ENCODE assay signal across 11 cellular contexts in the genomic region with DNA sequence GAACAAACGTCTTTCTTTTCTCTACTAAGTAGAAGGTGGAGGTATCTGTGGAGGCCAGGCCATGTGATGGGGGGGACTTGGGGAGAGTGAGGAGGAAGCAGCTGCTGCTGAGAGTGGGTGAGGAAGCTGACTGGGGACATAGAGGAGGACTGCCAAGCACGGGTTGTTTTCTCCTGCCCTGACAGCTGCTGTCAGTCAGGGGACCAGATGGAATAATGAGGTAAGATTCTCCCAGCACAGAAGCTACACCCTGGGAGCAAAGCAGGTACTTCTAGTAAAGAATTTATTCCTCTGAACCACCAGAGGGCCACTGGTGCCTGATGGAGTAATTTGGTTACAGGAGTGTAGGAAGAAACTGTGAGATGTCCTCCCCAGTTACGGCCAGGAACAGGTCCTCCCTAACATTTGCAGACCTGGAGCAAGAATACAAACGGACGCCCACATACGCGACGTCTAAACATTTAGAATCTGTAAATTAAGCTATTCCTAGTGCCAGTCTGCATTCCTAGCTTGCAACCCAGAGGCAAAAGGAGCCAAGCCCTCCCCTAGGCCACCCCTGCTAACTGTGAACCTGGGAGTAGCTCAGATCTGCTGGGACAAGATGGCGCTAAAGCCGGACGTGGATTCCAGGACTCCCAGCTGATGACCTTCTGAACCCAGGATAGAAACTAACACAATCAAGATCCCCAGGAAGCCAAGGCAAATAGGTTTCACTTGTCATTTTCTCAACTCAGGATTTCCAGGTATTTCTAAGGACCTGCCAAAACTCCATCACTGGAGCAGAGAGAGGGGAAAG. TPM values are rescaled to one million over a fixed set of nuclear protein-coding genes. Genes with fewer than 3 reads are reported as not detected.
DNase-seq lines count a peak whose midpoint lies in the region; ATAC-seq, FAIRE-seq and TF ChIP-seq lines count a peak whose summit lies in the region.
"Had no signal": no experiment of that assay in that cellular context is flagged by ENCODE, and none has a peak within 500 bp of the region (broad histone marks: within the 10 kb centered on the region; RNA-seq: fewer than 3 reads in every experiment).

No MANE protein-coding gene starts in this region.

- peak; percentile 43; the same call in 1 of the 2 replicates for TF ChIP-seq RAD21 in GM12878 (IDR thresholded peaks at IDR 0.05; ENCODE audit: insufficient read depth, low read depth, low read length)

- in situ Hi-C loops in GM12878 (cut with MboI), result no loop called here

- H3K4me2 ChIP-seq in Karpas-422 (ENCODE audit: low read depth, low read length, poor library complexity, severe bottlenecking) (no peak overlapping the region), GM12878 (ENCODE audit: control insufficient read depth, insufficient read depth) (no peak overlapping the region)

- H3K27me3 ChIP-seq in Karpas-422 (ENCODE audit: low read length) (no peaks in the 10 kb centered on the region), GM12878 (replicated peaks in 1 of 2; ENCODE audit: control insufficient read depth in 2 of 2, insufficient read depth in 2 of 2, low read length in 1 of 2) (no peaks in the 10 kb centered on the region)
- H3K27me3 ChIP-seq: pancreas had no signal

- H3K4me3 Mint-ChIP-seq in activated naive CD8-positive, alpha-beta T cell, result no peak overlapping the region
- no peak overlapping the region for H3K4me3 Mint-ChIP-seq in activated naive CD8-positive, alpha-beta T cell treated with anti-CD3 and anti-CD28 coated beads for 36 hours
- H3K4me3 Mint-ChIP-seq in progenitor cell of endocrine pancreas (ENCODE audit: low read depth), result no peak overlapping the region
- H3K4me3 Mint-ChIP-seq in activated T-cell treated with anti-CD3 and anti-CD28 coated beads, Interleukin-2, amount 50 U/mL, for 4 hours, result no peak overlapping the region

- H3K9me3 Mint-ChIP-seq in activated naive CD8-positive, alpha-beta T cell (ENCODE audit: low read depth), result no peaks in the 10 kb centered on the region
- peaks cover 4% of the 10 kb centered on the region for H3K9me3 Mint-ChIP-seq in activated naive CD8-positive, alpha-beta T cell treated with anti-CD3 and anti-CD28 coated beads for 36 hours
- H3K9me3 Mint-ChIP-seq in progenitor cell of endocrine pancreas (ENCODE audit: low read depth), result peaks cover 7% of the 10 kb centered on the region
- H3K9me3 Mint-ChIP-seq in activated T-cell treated with anti-CD3 and anti-CD28 coated beads, Interleukin-2, amount 50 U/mL, for 4 hours, result no peaks in the 10 kb centered on the region

- H3K9me2 ChIP-seq in Karpas-422 (replicated peaks; ENCODE audit: insufficient read depth, low read length), result no peaks in the 10 kb centered on the region

- peaks cover 62% of the 10 kb centered on the region for H3K4me1 Mint-ChIP-seq in activated naive CD8-positive, alpha-beta T cell (ENCODE audit: low read depth)
- peaks cover 54% of the 10 kb centered on the region for H3K4me1 Mint-ChIP-seq in activated naive CD8-positive, alpha-beta T cell treated with anti-CD3 and anti-CD28 coated beads for 36 hours
- peaks cover 24% of the 10 kb centered on the region for H3K4me1 Mint-ChIP-seq in progenitor cell of endocrine pancreas (ENCODE audit: low read depth)
- H3K4me1 Mint-ChIP-seq in activated T-cell treated with anti-CD3 and anti-CD28 coated beads, Interleukin-2, amount 50 U/mL, for 4 hours (ENCODE audit: low read depth), result peaks cover 50% of the 10 kb centered on the region

- ATAC-seq in GM12878, result no peak
- ATAC-seq in activated T-cell treated with anti-CD3 and anti-CD28 coated beads, Interleukin-2, amount 50 U/mL, for 4 hours, result no peak
- ATAC-seq in GM18505 (IDR thresholded peaks at IDR 0.05; ENCODE audit: unreplicated experiment), result no peak
- ATAC-seq: pancreas had no signal

- no peak overlapping the region for H2AFZ ChIP-seq in Karpas-422 (ENCODE audit: low read length)
- peak overlapping the region; percentile 32 for H2AFZ ChIP-seq in GM12878 (ENCODE audit: control insufficient read depth, low read depth, low read length)

- H3K4me3 ChIP-seq in Karpas-422 (ENCODE audit: low read length), result no peak overlapping the region
- H3K4me3 ChIP-seq in GM12878, result no peak overlapping the region
- H3K4me3 ChIP-seq: pancreas had no signal

- H4K20me1 ChIP-seq in Karpas-422 (ENCODE audit: insufficient read depth, low read depth, low read length) (no peaks in the 10 kb centered on the region), GM12878 (ENCODE audit: control insufficient read depth, insufficient read depth) (no peaks in the 10 kb centered on the region)

- H3K79me2 ChIP-seq in Karpas-422 (ENCODE audit: low read length) (no peaks in the 10 kb centered on the region), GM12878 (ENCODE audit: control insufficient read depth, insufficient read depth, low read length) (no peaks in the 10 kb centered on the region)

- H3K27me3 Mint-ChIP-seq in activated naive CD8-positive, alpha-beta T cell, result no peaks in the 10 kb centered on the region
- H3K27me3 Mint-ChIP-seq in activated naive CD8-positive, alpha-beta T cell treated with anti-CD3 and anti-CD28 coated beads for 36 hours, result no peaks in the 10 kb centered on the region
- H3K27me3 Mint-ChIP-seq in progenitor cell of endocrine pancreas, result peaks cover 4% of the 10 kb centered on the region
- H3K27me3 Mint-ChIP-seq in activated T-cell treated with anti-CD3 and anti-CD28 coated beads, Interleukin-2, amount 50 U/mL, for 4 hours (ENCODE audit: low read depth), result no peaks in the 10 kb centered on the region

- DNase-seq in activated naive CD8-positive, alpha-beta T cell treated with anti-CD3 and anti-CD28 coated beads for 36 hours, result no peak
- peak; percentile 58 for DNase-seq in Karpas-422
- DNase-seq in GM12878 (ENCODE audit: low read depth, low spot score), result no peak
- no peak for DNase-seq in progenitor cell of endocrine pancreas (ENCODE audit: low spot score, unreplicated experiment)
- no peak for DNase-seq in islet precursor cell
- no peak for DNase-seq in activated T-cell treated with anti-CD3 and anti-CD28 coated beads, Interleukin-2, amount 50 U/mL, for 4 hours
- DNase-seq: activated CD4-positive, alpha-beta T cell treated with anti-CD3 and anti-CD28 coated beads for 4 hours; NCI-H226; pancreas had no signal

- H3K27ac ChIP-seq in Karpas-422 (ENCODE audit: low read length) (no peak overlapping the region), GM12878 (ENCODE audit: control insufficient read depth, insufficient read depth) (no peak overlapping the region)
- H3K27ac ChIP-seq: pancreas had no signal

- peaks cover 24% of the 10 kb centered on the region for H3K36me3 Mint-ChIP-seq in activated naive CD8-positive, alpha-beta T cell
- H3K36me3 Mint-ChIP-seq in activated naive CD8-positive, alpha-beta T cell treated with anti-CD3 and anti-CD28 coated beads for 36 hours, result peaks cover 24% of the 10 kb centered on the region
- H3K36me3 Mint-ChIP-seq in progenitor cell of endocrine pancreas (ENCODE audit: insufficient read depth), result no peaks in the 10 kb centered on the region
- peaks cover 8% of the 10 kb centered on the region for H3K36me3 Mint-ChIP-seq in activated T-cell treated with anti-CD3 and anti-CD28 coated beads, Interleukin-2, amount 50 U/mL, for 4 hours (ENCODE audit: insufficient read depth)

- TF ChIP-seq CTCF in GM12878 (IDR thresholded peaks at IDR 0.05 in 2 of 3, conservative IDR thresholded peaks at IDR 0.05 in 1 of 3; ENCODE audit: control insufficient read depth in 2 of 3, extremely low read depth in 1 of 3, insufficient read depth in 1 of 3, low read depth in 3 of 3, low read length in 3 of 3) (peak in 2 of 3 experiments; percentile 14 to 36; a peak in 4 of 6 replicates), progenitor cell of endocrine pancreas (IDR thresholded peaks at IDR 0.05; ENCODE audit: unreplicated experiment) (peak; percentile 17)

- H3K27ac Mint-ChIP-seq in activated naive CD8-positive, alpha-beta T cell, result peak overlapping the region; percentile 78
- H3K27ac Mint-ChIP-seq in activated naive CD8-positive, alpha-beta T cell treated with anti-CD3 and anti-CD28 coated beads for 36 hours, result no peak overlapping the region
- H3K27ac Mint-ChIP-seq in progenitor cell of endocrine pancreas, result no peak overlapping the region

- H3K4me1 ChIP-seq in Karpas-422 (ENCODE audit: low read length), result peaks cover 62% of the 10 kb centered on the region
- H3K4me1 ChIP-seq in GM12878 (ENCODE audit: control insufficient read depth, insufficient read depth, low read length), result peaks cover 57% of the 10 kb centered on the region
- H3K4me1 ChIP-seq: pancreas had no signal

- 87% methylated on average over 11 of the region's 11 CpGs for WGBS in GM12878 (ENCODE audit: insufficient coverage, insufficient replicate concordance, low lambda C conversion rate, missing lambda C conversion rate)

- POLR2A ChIA-PET in GM12878 (lab: Charles Lee), result interaction anchor here (1.1 to 3.0 kb wide), 6 partner anchors 10 to 265 kb away, joined by 3 to 17 read pairs (median 4); no protein-coding TSS in a partner anchor

- BruUV-seq in GM12878 (replicated peaks; lab: Mats Ljungman, UMichigan), result no TSS peak

- FAIRE-seq in GM12878 (lab: Jason Lieb, UNC), result no peak
- FAIRE-seq: pancreas had no signal

- no peaks in the 10 kb centered on the region for H3K9me3 ChIP-seq in Karpas-422 (ENCODE audit: low read length)
- no peaks in the 10 kb centered on the region; the same call in 2 of the 3 replicates for H3K9me3 ChIP-seq in GM12878 (replicated peaks; ENCODE audit: control insufficient read depth, insufficient read depth, low read length)
- H3K9me3 ChIP-seq: pancreas had no signal

- intact Hi-C loops in GM12878 (cut with micrococcal nuclease; ENCODE audit: unreplicated experiment), result loop anchor here (10.0 kb wide), 1 partner anchor 495 kb away; no protein-coding TSS in a partner anchor

- CTCF ChIA-PET in GM12878 (lab: Yijun Ruan, JAX), result interaction anchor here (0.6 to 14.1 kb wide), 9 partner anchors 8 to 586 kb away, joined by 3 to 282 read pairs (median 7); no protein-coding TSS in a partner anchor

- no peaks in the 10 kb centered on the region for H3K36me3 ChIP-seq in Karpas-422 (ENCODE audit: insufficient read depth, low read length)
- H3K36me3 ChIP-seq in GM12878 (ENCODE audit: control insufficient read depth in 2 of 2, insufficient read depth in 2 of 2, low read length in 1 of 2), result no peaks in the 10 kb centered on the region; a peak in 1 of 4 replicates
- H3K36me3 ChIP-seq: pancreas had no signal

- RAD21 ChIA-PET in GM12878 (lab: Charles Lee; ENCODE audit: unreplicated experiment), result interaction anchor here (1.4 to 6.5 kb wide), 6 partner anchors 10 to 541 kb away, joined by 3 to 80 read pairs (median 8); partner anchors contain the start of gene DNAJB11

- SMC1A ChIA-PET in GM12878 (lab: Charles Lee; ENCODE audit: uncharacterized antibody, unreplicated experiment), result interaction anchor here (0.6 to 15.9 kb wide), 13 partner anchors 8 to 553 kb away, joined by 3 to 429 read pairs (median 4); partner anchors contain the start of gene DNAJB11

- no peak for TF ChIP-seq EP300 in GM12878 (IDR thresholded peaks at IDR 0.05; ENCODE audit: borderline replicate concordance in 1 of 2, control insufficient read depth in 1 of 2, low read depth in 2 of 2, low read length in 2 of 2)

- TF ChIP-seq POLR2A in GM12878 (IDR thresholded peaks at IDR 0.05; ENCODE audit: low read depth, low read length) (no peak), GM18505 (IDR thresholded peaks at IDR 0.05; ENCODE audit: borderline replicate concordance, extremely low read depth, insufficient read depth, insufficient read length) (no peak)

- H3K9ac ChIP-seq in Karpas-422 (ENCODE audit: low read length) (no peak overlapping the region), GM12878 (ENCODE audit: control insufficient read depth, insufficient read depth, low read length) (no peak overlapping the region)

RNA-seq across cellular contexts. Expression of gene CRYGS, which starts 14.8 kb away (rescaled TPM):
- 1 to 10 TPM; 1.7 TPM for total RNA-seq in activated naive CD8-positive, alpha-beta T cell treated with anti-CD3 and anti-CD28 coated beads for 36 hours
- 12.2 and 18.4 TPM in 2 replicates for total RNA-seq in Karpas-422 (2014; rRNA removed; shearing (Covaris generic); ENCODE audit: low replicate concordance)
- total RNA-seq in GM12878 (2013; cell fraction: nucleolus; rRNA removed), result 9.3 and 10.6 TPM in 2 replicates
- total RNA-seq in GM12878 (2014; rRNA removed) (4.1 and 4.8 TPM in 2 replicates), GM12878 (2014; rRNA removed; fragmentation: Illumina TruSeq; extraction: Trizol) (2.4 and 2.5 TPM in 2 replicates), GM12878 (2021) (1.7 and 2.1 TPM in 2 replicates), progenitor cell of endocrine pancreas (3.9 and 4.9 TPM in 2 replicates)
- 3.1 TPM for polyA plus RNA-seq in GM12878 (2011; ENCODE audit: low read depth)
- polyA plus RNA-seq in GM12878 (2011; rRNA removed) (5.8 and 6.0 TPM in 2 replicates), GM12878 (2014; fragmentation: Illumina TruSeq; extraction: Trizol) (2.5 and 4.5 TPM in 2 replicates), GM12878 (2014; fragmentation: Nextera tagmentation; extraction: Ambion mirVana) (1 to 10 TPM; 1.4 to 2.8 TPM), GM12878 (2014; rRNA removed) (3.5 and 5.3 TPM in 2 replicates), GM12878 (2016; fragmentation: Nextera tagmentation; extraction: Ambion mirVana) (1 to 10 TPM; 1.1 to 1.6 TPM)
- 2.4 and 4.3 TPM in 2 replicates for polyA plus RNA-seq in GM12878 (2011; cell fraction: cytosol; rRNA removed)
- 16.6 and 23.7 TPM in 2 replicates for polyA plus RNA-seq in GM12878 (2011; cell fraction: nucleus; rRNA removed)
- polyA plus RNA-seq in GM12878 (2012), result 3.0 and 3.3 TPM in 2 replicates
- polyA minus RNA-seq in GM12878 (2011; rRNA and poly(A)+ RNA removed), result 2.9 and 5.3 TPM in 2 replicates
- polyA minus RNA-seq in GM12878 (2011; cell fraction: cytosol; rRNA and poly(A)+ RNA removed), result 1.2 TPM in 1 of 2 replicates, not detected in the other
- polyA minus RNA-seq in GM12878 (2011; cell fraction: nucleus; rRNA and poly(A)+ RNA removed), result 6.6 and 10.3 TPM in 2 replicates
- total RNA-seq in activated T-cell treated with anti-CD3 and anti-CD28 coated beads, Interleukin-2, amount 50 U/mL, for 4 hours, result 1 to 10 TPM; 1.7 to 1.8 (median 1.8) TPM

RNA-seq across cellular contexts. Expression of gene TBCCD1, which starts 37.7 kb away (rescaled TPM):
- total RNA-seq in activated naive CD8-positive, alpha-beta T cell treated with anti-CD3 and anti-CD28 coated beads for 36 hours, result 10 to 100 TPM; 12.7 to 15.4 TPM
- total RNA-seq in Karpas-422 (2014; rRNA removed; shearing (Covaris generic); ENCODE audit: low replicate concordance), result 20.6 and 38.7 TPM in 2 replicates
- total RNA-seq in GM12878 (2013; cell fraction: nucleolus; rRNA removed), result 33.7 and 36.8 TPM in 2 replicates
- 20.4 and 21.1 TPM in 2 replicates for total RNA-seq in GM12878 (2014; rRNA removed)
- total RNA-seq in GM12878 (2014; rRNA removed; fragmentation: Illumina TruSeq; extraction: Trizol), result 14.8 and 15.0 TPM in 2 replicates
- total RNA-seq in GM12878 (2021), result 11.5 and 12.3 TPM in 2 replicates
- 4.2 TPM for polyA plus RNA-seq in GM12878 (2011; ENCODE audit: low read depth)
- 23.4 and 25.0 TPM in 2 replicates for polyA plus RNA-seq in GM12878 (2011; rRNA removed)
- 17.0 and 18.7 TPM in 2 replicates for polyA plus RNA-seq in GM12878 (2011; cell fraction: cytosol; rRNA removed)
- polyA plus RNA-seq in GM12878 (2011; cell fraction: nucleus; rRNA removed), result 16.5 and 17.4 TPM in 2 replicates
- 5.6 and 6.4 TPM in 2 replicates for polyA plus RNA-seq in GM12878 (2012)
- polyA plus RNA-seq in GM12878 (2014; fragmentation: Illumina TruSeq; extraction: Trizol), result 14.3 and 16.5 TPM in 2 replicates
- polyA plus RNA-seq in GM12878 (2014; fragmentation: Nextera tagmentation; extraction: Ambion mirVana), result 10 to 100 TPM in 1 of 2 experiments, 1 to 10 TPM in 1; 6.9 to 11.3 TPM
- 14.1 and 14.7 TPM in 2 replicates for polyA plus RNA-seq in GM12878 (2014; rRNA removed)
- 10 to 100 TPM; 15.8 to 18.0 TPM for polyA plus RNA-seq in GM12878 (2016; fragmentation: Nextera tagmentation; extraction: Ambion mirVana)
- 28.0 and 35.4 TPM in 2 replicates for polyA minus RNA-seq in GM12878 (2011; rRNA and poly(A)+ RNA removed)
- polyA minus RNA-seq in GM12878 (2011; cell fraction: cytosol; rRNA and poly(A)+ RNA removed), result 9.1 and 11.5 TPM in 2 replicates
- polyA minus RNA-seq in GM12878 (2011; cell fraction: nucleus; rRNA and poly(A)+ RNA removed), result 15.6 and 18.5 TPM in 2 replicates
- total RNA-seq in progenitor cell of endocrine pancreas, result 13.5 and 14.2 TPM in 2 replicates
- 10 to 100 TPM; 12.1 to 14.4 (median 12.4) TPM for total RNA-seq in activated T-cell treated with anti-CD3 and anti-CD28 coated beads, Interleukin-2, amount 50 U/mL, for 4 hours

RNA-seq across cellular contexts. Expression of gene DNAJB11, which starts 41.1 kb away (rescaled TPM):
- 10 to 100 TPM; 51.7 to 53.9 TPM for total RNA-seq in activated naive CD8-positive, alpha-beta T cell treated with anti-CD3 and anti-CD28 coated beads for 36 hours
- 103 and 127 TPM in 2 replicates for total RNA-seq in Karpas-422 (2014; rRNA removed; shearing (Covaris generic); ENCODE audit: low replicate concordance)
- total RNA-seq in GM12878 (2013; cell fraction: nucleolus; rRNA removed), result 51.5 and 52.8 TPM in 2 replicates
- total RNA-seq in GM12878 (2014; rRNA removed), result 57.9 and 62.9 TPM in 2 replicates
- 52.7 and 57.7 TPM in 2 replicates for total RNA-seq in GM12878 (2014; rRNA removed; fragmentation: Illumina TruSeq; extraction: Trizol)
- 44.1 and 45.1 TPM in 2 replicates for total RNA-seq in GM12878 (2021)
- 32.4 TPM for polyA plus RNA-seq in GM12878 (2011; ENCODE audit: low read depth)
- polyA plus RNA-seq in GM12878 (2011; rRNA removed), result 43.3 and 56.9 TPM in 2 replicates
- 15.0 and 15.3 TPM in 2 replicates for polyA plus RNA-seq in GM12878 (2011; cell fraction: cytosol; rRNA removed)
- 39.4 and 58.9 TPM in 2 replicates for polyA plus RNA-seq in GM12878 (2011; cell fraction: nucleus; rRNA removed)
- 41.7 and 54.8 TPM in 2 replicates for polyA plus RNA-seq in GM12878 (2012)
- 65.0 and 67.8 TPM in 2 replicates for polyA plus RNA-seq in GM12878 (2014; fragmentation: Illumina TruSeq; extraction: Trizol)
- 10 to 100 TPM; 16.2 to 26.4 TPM for polyA plus RNA-seq in GM12878 (2014; fragmentation: Nextera tagmentation; extraction: Ambion mirVana)
- 59.4 and 61.5 TPM in 2 replicates for polyA plus RNA-seq in GM12878 (2014; rRNA removed)
- polyA plus RNA-seq in GM12878 (2016; fragmentation: Nextera tagmentation; extraction: Ambion mirVana), result 100 to 1,000 TPM; 130 to 135 TPM
- 10.8 and 16.1 TPM in 2 replicates for polyA minus RNA-seq in GM12878 (2011; rRNA and poly(A)+ RNA removed)
- polyA minus RNA-seq in GM12878 (2011; cell fraction: cytosol; rRNA and poly(A)+ RNA removed), result 13.3 and 16.3 TPM in 2 replicates
- 20.3 and 33.4 TPM in 2 replicates for polyA minus RNA-seq in GM12878 (2011; cell fraction: nucleus; rRNA and poly(A)+ RNA removed)
- total RNA-seq in progenitor cell of endocrine pancreas, result 53.4 and 63.7 TPM in 2 replicates
- 10 to 100 TPM; 88.5 to 98.1 (median 91.1) TPM for total RNA-seq in activated T-cell treated with anti-CD3 and anti-CD28 coated beads, Interleukin-2, amount 50 U/mL, for 4 hours
